10 cellular contexts compared by ENCODE assay signal in the genomic region with DNA sequence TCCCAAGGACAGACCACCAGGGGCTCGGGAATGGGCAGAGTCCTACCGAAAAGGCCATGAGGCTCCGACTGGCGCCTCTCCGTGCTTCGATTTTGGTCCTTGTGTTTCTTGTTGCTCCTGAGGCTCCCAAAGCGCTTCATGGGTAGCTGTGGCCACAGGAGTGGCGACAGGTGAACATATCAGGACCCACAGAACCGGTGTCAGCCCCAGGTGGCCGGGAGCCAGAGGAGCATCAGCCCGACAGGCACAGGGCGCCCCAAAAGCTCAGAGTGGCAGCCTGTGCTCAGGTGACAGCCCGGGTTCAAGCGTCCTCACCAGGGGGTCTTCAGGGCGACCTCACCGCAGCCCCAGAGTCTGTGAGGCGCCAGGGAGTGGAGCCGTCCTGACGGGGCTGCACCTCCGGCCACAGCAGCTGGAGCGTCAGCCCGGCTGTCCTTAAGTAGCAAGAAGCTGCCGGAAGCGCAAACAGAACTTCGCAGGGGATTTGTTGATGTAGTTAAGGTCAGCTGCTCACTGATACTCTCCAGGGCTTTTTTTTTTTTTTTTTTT.
DNase-seq lines count a peak whose midpoint lies in the region; ATAC-seq and TF ChIP-seq lines count a peak whose summit lies in the region.
"Had no signal": no experiment of that assay in that cellular context is flagged by ENCODE, and none has a peak within 500 bp of the region (broad histone marks: within the 10 kb centered on the region; RNA-seq: fewer than 3 reads in every experiment).

No MANE protein-coding gene starts in this region.

- in situ Hi-C loops in HAP-1 (cut with MboI; ENCODE audit: low sequenced_read_pairs): no loop called here

- peak overlapping the region; percentile 84 for H3K4me3 Mint-ChIP-seq in HFFc6
- no peak overlapping the region for H3K4me3 Mint-ChIP-seq in stimulated activated effector memory CD8-positive, alpha-beta T cell treated with anti-CD3 and anti-CD28 coated beads, Interleukin-12 subunit alpha, Interleukin-12 subunit beta, amount 100 ng/mL, for 72 hours

- H3K9ac ChIP-seq in adipocyte (ENCODE audit: low read length): peak overlapping the region; percentile 62

- no peak for DNase-seq in HFFc6
- DNase-seq in adipocyte (ENCODE audit: low read depth): no peak
- DNase-seq in iPS-NIHi11 (ENCODE audit: low spot score): peak; percentile 67
- no peak for DNase-seq in stimulated activated effector memory CD8-positive, alpha-beta T cell treated with anti-CD3 and anti-CD28 coated beads, Interleukin-12 subunit alpha, Interleukin-12 subunit beta, amount 100 ng/mL, for 72 hours (ENCODE audit: low spot score in 2 of 2)
- DNase-seq in NCI-H1436 treated with DMSO at 0.1 percent for 48 hours (lab: John Stamatoyannopoulos, UW): no peak
- no peak for DNase-seq in HAP-1 (ENCODE audit: low spot score in 2 of 2)
- no peak for DNase-seq in retina
- DNase-seq: NCI-H1048 had no signal

- peak overlapping the region; percentile 89 for H3K27ac Mint-ChIP-seq in HFFc6
- peak overlapping the region; percentile 43 for H3K27ac Mint-ChIP-seq in stimulated activated effector memory CD8-positive, alpha-beta T cell treated with anti-CD3 and anti-CD28 coated beads, Interleukin-12 subunit alpha, Interleukin-12 subunit beta, amount 100 ng/mL, for 72 hours

- H3K9me3 ChIP-seq in adipocyte (ENCODE audit: control insufficient read depth, low read length): no peaks in the 10 kb centered on the region
- no peaks in the 10 kb centered on the region; the same call in 1 of the 2 replicates for H3K9me3 ChIP-seq in HAP-1

- H3K9me3 Mint-ChIP-seq in HFFc6: no peaks in the 10 kb centered on the region
- no peaks in the 10 kb centered on the region for H3K9me3 Mint-ChIP-seq in stimulated activated effector memory CD8-positive, alpha-beta T cell treated with anti-CD3 and anti-CD28 coated beads, Interleukin-12 subunit alpha, Interleukin-12 subunit beta, amount 100 ng/mL, for 72 hours

- H3K4me1 ChIP-seq in adipocyte (ENCODE audit: control insufficient read depth, insufficient read depth, low read length): peaks cover 24% of the 10 kb centered on the region
- H3K4me1 ChIP-seq in HAP-1: peaks cover 9% of the 10 kb centered on the region

- H3K36me3 Mint-ChIP-seq in HFFc6 (ENCODE audit: low read depth): peaks cover 4% of the 10 kb centered on the region; the same call in 1 of the 2 replicates
- H3K36me3 Mint-ChIP-seq in stimulated activated effector memory CD8-positive, alpha-beta T cell treated with anti-CD3 and anti-CD28 coated beads, Interleukin-12 subunit alpha, Interleukin-12 subunit beta, amount 100 ng/mL, for 72 hours: no peaks in the 10 kb centered on the region

- H3K4me3 ChIP-seq in adipocyte (ENCODE audit: low read length): peak overlapping the region; percentile 72
- no peak overlapping the region for H3K4me3 ChIP-seq in HAP-1
- H3K4me3 ChIP-seq: GM12878 had no signal

- no peak for TF ChIP-seq CTCF in HFFc6 (IDR thresholded peaks at IDR 0.05)

- no peaks in the 10 kb centered on the region for H3K27me3 ChIP-seq in adipocyte (replicated peaks; ENCODE audit: control insufficient read depth, insufficient read depth, low read length)
- no peaks in the 10 kb centered on the region for H3K27me3 ChIP-seq in HAP-1 (ENCODE audit: low read depth)

- no peaks in the 10 kb centered on the region; the same call in 1 of the 2 replicates for H3K27me3 Mint-ChIP-seq in HFFc6 (ENCODE audit: insufficient read depth)

- H3K4me1 Mint-ChIP-seq in HFFc6 (ENCODE audit: low read depth): peaks cover 33% of the 10 kb centered on the region
- H3K4me1 Mint-ChIP-seq in stimulated activated effector memory CD8-positive, alpha-beta T cell treated with anti-CD3 and anti-CD28 coated beads, Interleukin-12 subunit alpha, Interleukin-12 subunit beta, amount 100 ng/mL, for 72 hours: no peaks in the 10 kb centered on the region

- no peak for ATAC-seq in stimulated activated effector memory CD8-positive, alpha-beta T cell treated with anti-CD3 and anti-CD28 coated beads, Interleukin-12 subunit alpha, Interleukin-12 subunit beta, amount 100 ng/mL, for 72 hours
- no peak for ATAC-seq in GM19395 (IDR thresholded peaks at IDR 0.05; ENCODE audit: unreplicated experiment)
- ATAC-seq: GM12878 had no signal

- H3K36me3 ChIP-seq in adipocyte (ENCODE audit: control insufficient read depth, insufficient read depth, low read length, severe bottlenecking) (no peaks in the 10 kb centered on the region), HAP-1 (replicated peaks) (no peaks in the 10 kb centered on the region)
